Comparison of ENCODE assay signal across 17 cellular contexts in genomic region chr17:78999947-79000395, GRCh38. TPM values are rescaled to one million over a fixed set of nuclear protein-coding genes. Genes with fewer than 3 reads are reported as not detected.
DNase-seq lines count a peak whose midpoint lies in the region; ATAC-seq and TF ChIP-seq lines count a peak whose summit lies in the region.
"Had no signal": no experiment of that assay in that cellular context is flagged by ENCODE, and none has a peak within 500 bp of the region (broad histone marks: within the 10 kb centered on the region; RNA-seq: fewer than 3 reads in every experiment).

No MANE protein-coding gene starts in this region.

- intact Hi-C loops in left colon (cut with DNase I, micrococcal nuclease), result no loop called here

- peak overlapping the region; percentile 88 for H3K27ac Mint-ChIP-seq in stimulated activated effector memory CD8-positive, alpha-beta T cell treated with anti-CD3 and anti-CD28 coated beads, Interleukin-12 subunit alpha, Interleukin-12 subunit beta, amount 100 ng/mL, for 72 hours
- H3K27ac Mint-ChIP-seq: B cell had no signal

- H3K9me3 Mint-ChIP-seq in stimulated activated effector memory CD8-positive, alpha-beta T cell treated with anti-CD3 and anti-CD28 coated beads, Interleukin-12 subunit alpha, Interleukin-12 subunit beta, amount 100 ng/mL, for 72 hours, result no peaks in the 10 kb centered on the region
- H3K9me3 Mint-ChIP-seq: CD4-positive, CD25-positive, alpha-beta regulatory T cell had no signal

- peaks cover 36% of the 10 kb centered on the region for H3K4me1 Mint-ChIP-seq in stimulated activated effector memory CD8-positive, alpha-beta T cell treated with anti-CD3 and anti-CD28 coated beads, Interleukin-12 subunit alpha, Interleukin-12 subunit beta, amount 100 ng/mL, for 72 hours

- ATAC-seq in left colon (no peak), GM19467 (IDR thresholded peaks at IDR 0.05; ENCODE audit: unreplicated experiment) (no peak)
- ATAC-seq in stimulated activated effector memory CD8-positive, alpha-beta T cell treated with anti-CD3 and anti-CD28 coated beads, Interleukin-12 subunit alpha, Interleukin-12 subunit beta, amount 100 ng/mL, for 72 hours, result no peak

- no peak for TF ChIP-seq CTCF in C4-2B (conservative IDR thresholded peaks at IDR 0.05)

- no peak overlapping the region for H3K4me3 Mint-ChIP-seq in stimulated activated effector memory CD8-positive, alpha-beta T cell treated with anti-CD3 and anti-CD28 coated beads, Interleukin-12 subunit alpha, Interleukin-12 subunit beta, amount 100 ng/mL, for 72 hours
- H3K4me3 Mint-ChIP-seq: B cell; CD4-positive, CD25-positive, alpha-beta regulatory T cell had no signal

- DNase-seq in activated CD8-positive, alpha-beta memory T cell treated with anti-CD3 and anti-CD28 coated beads, Interleukin-2, amount 50 U/mL, for 48 hours, result peak; percentile 26
- DNase-seq in activated CD8-positive, alpha-beta memory T cell treated with anti-CD3 and anti-CD28 coated beads for 24 hours, result no peak
- DNase-seq in left colon, result peak; percentile 3 to 22
- DNase-seq in stimulated activated effector memory CD8-positive, alpha-beta T cell treated with anti-CD3 and anti-CD28 coated beads, Interleukin-12 subunit alpha, Interleukin-12 subunit beta, amount 100 ng/mL, for 72 hours (ENCODE audit: low spot score in 2 of 2), result no peak
- no peak for DNase-seq in NCI-H1092 (lab: John Stamatoyannopoulos, UW)
- DNase-seq in foreskin melanocyte, result no peak
- DNase-seq: CD4-positive, CD25-positive, alpha-beta regulatory T cell; DMS153; GF-D8; KBM-7; NCI-H1105 treated with DMSO at 0.1 percent for 48 hours; NCI-H510A; NCI-H748 treated with DMSO at 0.1 percent for 48 hours; NK-92 treated with Interleukin-12 subunit alpha and Interleukin-12 subunit beta, amount 100 ng/mL, for 24 hours had no signal

- H3K27ac ChIP-seq in C4-2B, result peak overlapping the region; percentile 89

- peaks cover 73% of the 10 kb centered on the region for H3K36me3 Mint-ChIP-seq in stimulated activated effector memory CD8-positive, alpha-beta T cell treated with anti-CD3 and anti-CD28 coated beads, Interleukin-12 subunit alpha, Interleukin-12 subunit beta, amount 100 ng/mL, for 72 hours

RNA-seq across cellular contexts. Expression of gene CANT1, which starts 9.6 kb away (rescaled TPM):
- total RNA-seq in left colon, result 100 to 1,000 TPM; 302 to 322 TPM

RNA-seq across cellular contexts. Expression of gene LGALS3BP, which starts 20.2 kb away (rescaled TPM):
- total RNA-seq in left colon, result 100 to 1,000 TPM; 687 to 857 TPM

RNA-seq across cellular contexts. Expression of gene C1QTNF1, which starts 24.0 kb away (rescaled TPM):
- 10 to 100 TPM; 14.6 to 16.7 TPM for total RNA-seq in left colon
- total RNA-seq: B cell; CD4-positive, CD25-positive, alpha-beta regulatory T cell had no signal

Comparison
In these comparisons a context has a peak if more than half of its experiments do, and no peak if none do; other contexts are left out.
1. DNase-seq: peak in activated CD8-positive, alpha-beta memory T cell treated with anti-CD3 and anti-CD28 coated beads, Interleukin-2, amount 50 U/mL, for 48 hours (single experiment) and left colon (2 of 2); none in activated CD8-positive, alpha-beta memory T cell treated with anti-CD3 and anti-CD28 coated beads for 24 hours (single experiment), stimulated activated effector memory CD8-positive, alpha-beta T cell treated with anti-CD3 and anti-CD28 coated beads, Interleukin-12 subunit alpha, Interleukin-12 subunit beta, amount 100 ng/mL, for 72 hours (0 of 2), NCI-H1092 (single experiment) and foreskin melanocyte (single experiment).